ENCODE assay signal across 18 cellular contexts in genomic region chr2:224749136-224749535, GRCh38. TPM values are rescaled to one million over a fixed set of nuclear protein-coding genes. Genes with fewer than 3 reads are reported as not detected.
A peak's percentile ranks its signal among the peaks of the same experiment; 100 is the strongest.
DNase-seq lines count a peak whose midpoint lies in the region; TF ChIP-seq lines count a peak whose summit lies in the region.
"Had no signal": no experiment of that assay in that cellular context is flagged by ENCODE, and none has a peak within 500 bp of the region (broad histone marks: within the 10 kb centered on the region; RNA-seq: fewer than 3 reads in every experiment).

No MANE protein-coding gene starts in this region.

- DNase-seq in BJ (ENCODE audit: low read depth) (no peak), cardiac fibroblast (ENCODE audit: low read depth in 2 of 2) (peak in 1 of 2 donors; percentile 34), mucosa of gallbladder (ENCODE audit: low spot score) (no peak), NOMO-1 treated with dmso at 0.1 percent for 144 hours (lab: John Stamatoyannopoulos, UW; ENCODE audit: unreplicated experiment) (no peak), RPMI8226 (no peak), SW 1271 (lab: John Stamatoyannopoulos, UW) (no peak)
- DNase-seq: activated CD8-positive, alpha-beta T cell treated with anti-CD3 and anti-CD28 coated beads, Interleukin-2, amount 10 ng/mL, durations not matched to agents 7 days and 5 days; activated effector memory CD4-positive, alpha-beta T cell treated with Interleukin-2 at 50 U/mL for 16 hours; CD4-positive, alpha-beta T cell; effector CD4-positive, alpha-beta T cell; GOT3; naive thymus-derived CD8-positive, alpha-beta T cell; NCI-H345; sigmoid colon had no signal

- no peaks in the 10 kb centered on the region; the same call in none of the 2 replicates for H3K27me3 ChIP-seq in BJ (ENCODE audit: control insufficient read depth, insufficient read depth, low read length)
- no peaks in the 10 kb centered on the region for H3K27me3 ChIP-seq in liver (ENCODE audit: control insufficient read depth in 4 of 4, insufficient read depth in 4 of 4, low read length in 3 of 4)
- H3K27me3 ChIP-seq: sigmoid colon had no signal

- no peak overlapping the region for H3K9ac ChIP-seq in liver (ENCODE audit: low read depth in 1 of 2, low read length in 2 of 2)

- H3K4me1 ChIP-seq in liver (ENCODE audit: control insufficient read depth in 4 of 4, insufficient read depth in 4 of 4, low read length in 3 of 4): no peaks in the 10 kb centered on the region
- H3K4me1 ChIP-seq: sigmoid colon had no signal

- CTCF ChIA-PET in BJ (lab: Yijun Ruan, JAX): interaction anchor here (0.6 kb wide), 2 partner anchors 28 to 993 kb away, joined by 3 read pairs; no protein-coding TSS in a partner anchor

- no peak overlapping the region for H3K27ac ChIP-seq in liver (ENCODE audit: low read depth in 1 of 2, low read length in 2 of 2)
- H3K27ac ChIP-seq: sigmoid colon had no signal

- H3K36me3 ChIP-seq in BJ (ENCODE audit: control insufficient read depth, insufficient read depth, low read length) (no peaks in the 10 kb centered on the region), liver (ENCODE audit: control insufficient read depth in 4 of 4, insufficient read depth in 3 of 4, low read depth in 1 of 4, low read length in 3 of 4) (no peaks in the 10 kb centered on the region)
- H3K36me3 ChIP-seq: sigmoid colon had no signal

- peak; percentile 27; the same call in 1 of the 2 replicates for TF ChIP-seq CTCF in BJ (IDR thresholded peaks at IDR 0.05; ENCODE audit: insufficient read depth, low read depth, low read length)
- peak; percentile 21 for TF ChIP-seq CTCF in cardiac fibroblast (IDR thresholded peaks at IDR 0.05; ENCODE audit: low read depth, low read length)
- TF ChIP-seq CTCF in liver (IDR thresholded peaks at IDR 0.05; ENCODE audit: low read depth, low read length, missing input control): peak; percentile 29

- TF ChIP-seq EP300 in Ishikawa (IDR thresholded peaks at IDR 0.05; ENCODE audit: borderline replicate concordance): no peak

- POLR2A ChIA-PET in BJ (lab: Charles Lee): no interaction called here

- H3K9me3 ChIP-seq in liver (ENCODE audit: control insufficient read depth in 4 of 4, low read length in 3 of 4): no peaks in the 10 kb centered on the region
- H3K9me3 ChIP-seq: sigmoid colon had no signal

- H3K4me3 ChIP-seq in BJ (ENCODE audit: low read depth, low read length): no peak overlapping the region
- H3K4me3 ChIP-seq in cardiac fibroblast (replicated peaks in 1 of 2; ENCODE audit: low read depth in 2 of 2, low read length in 2 of 2): no peak overlapping the region
- H3K4me3 ChIP-seq in liver (ENCODE audit: low read depth in 1 of 3, low read length in 3 of 3): no peak overlapping the region
- H3K4me3 ChIP-seq: sigmoid colon had no signal

- 0 out of 2 replicates have a peak, but pooled peaks have one; percentile 8 for TF ChIP-seq RAD21 in Ishikawa (IDR thresholded peaks at IDR 0.05; ENCODE audit: low read depth)
- peak; percentile 63 to 73 for TF ChIP-seq RAD21 in liver (IDR thresholded peaks at IDR 0.05)

- 42% methylated on average over 1 of the region's 1 CpG for WGBS in liver

TF ChIP-seq in Ishikawa, 13 proteins besides CTCF, POLR2A, EP300 and RAD21 (continues in another document):
- TF ChIP-seq, protein P1, sequence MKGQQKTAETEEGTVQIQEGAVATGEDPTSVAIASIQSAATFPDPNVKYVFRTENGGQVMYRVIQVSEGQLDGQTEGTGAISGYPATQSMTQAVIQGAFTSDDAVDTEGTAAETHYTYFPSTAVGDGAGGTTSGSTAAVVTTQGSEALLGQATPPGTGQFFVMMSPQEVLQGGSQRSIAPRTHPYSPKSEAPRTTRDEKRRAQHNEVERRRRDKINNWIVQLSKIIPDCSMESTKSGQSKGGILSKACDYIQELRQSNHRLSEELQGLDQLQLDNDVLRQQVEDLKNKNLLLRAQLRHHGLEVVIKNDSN (IDR thresholded peaks at IDR 0.05): no peak
- TF ChIP-seq REST (IDR thresholded peaks at IDR 0.05; ENCODE audit: low read depth) (no peak), NFIC (IDR thresholded peaks at IDR 0.05) (no peak), FOXM1 (IDR thresholded peaks at IDR 0.05; ENCODE audit: borderline replicate concordance, low read depth) (no peak), CREB1 (IDR thresholded peaks at IDR 0.05; ENCODE audit: low read depth) (no peak), EGR1 (IDR thresholded peaks at IDR 0.05) (no peak), ZBTB7A (IDR thresholded peaks at IDR 0.05; ENCODE audit: low read depth) (no peak), YY1 (IDR thresholded peaks at IDR 0.05; ENCODE audit: low read depth) (no peak), TEAD4 (IDR thresholded peaks at IDR 0.05) (no peak)
- TF ChIP-seq, protein P2, sequence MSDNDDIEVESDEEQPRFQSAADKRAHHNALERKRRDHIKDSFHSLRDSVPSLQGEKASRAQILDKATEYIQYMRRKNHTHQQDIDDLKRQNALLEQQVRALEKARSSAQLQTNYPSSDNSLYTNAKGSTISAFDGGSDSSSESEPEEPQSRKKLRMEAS (IDR thresholded peaks at IDR 0.05): no peak

TF ChIP-seq in liver, 16 proteins besides CTCF, POLR2A, EP300 and RAD21:
- no peak for TF ChIP-seq REST (IDR thresholded peaks at IDR 0.05)
- TF ChIP-seq, protein P2 (IDR thresholded peaks at IDR 0.05): no peak
- TF ChIP-seq, protein P3, sequence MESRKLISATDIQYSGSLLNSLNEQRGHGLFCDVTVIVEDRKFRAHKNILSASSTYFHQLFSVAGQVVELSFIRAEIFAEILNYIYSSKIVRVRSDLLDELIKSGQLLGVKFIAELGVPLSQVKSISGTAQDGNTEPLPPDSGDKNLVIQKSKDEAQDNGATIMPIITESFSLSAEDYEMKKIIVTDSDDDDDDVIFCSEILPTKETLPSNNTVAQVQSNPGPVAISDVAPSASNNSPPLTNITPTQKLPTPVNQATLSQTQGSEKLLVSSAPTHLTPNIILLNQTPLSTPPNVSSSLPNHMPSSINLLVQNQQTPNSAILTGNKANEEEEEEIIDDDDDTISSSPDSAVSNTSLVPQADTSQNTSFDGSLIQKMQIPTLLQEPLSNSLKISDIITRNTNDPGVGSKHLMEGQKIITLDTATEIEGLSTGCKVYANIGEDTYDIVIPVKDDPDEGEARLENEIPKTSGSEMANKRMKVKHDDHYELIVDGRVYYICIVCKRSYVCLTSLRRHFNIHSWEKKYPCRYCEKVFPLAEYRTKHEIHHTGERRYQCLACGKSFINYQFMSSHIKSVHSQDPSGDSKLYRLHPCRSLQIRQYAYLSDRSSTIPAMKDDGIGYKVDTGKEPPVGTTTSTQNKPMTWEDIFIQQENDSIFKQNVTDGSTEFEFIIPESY (IDR thresholded peaks at IDR 0.05): no peak
- TF ChIP-seq FOXA2 (IDR thresholded peaks at IDR 0.05): no peak
- no peak for TF ChIP-seq HNF4A (conservative IDR thresholded peaks at IDR 0.05)
- no peak for TF ChIP-seq YY1 (IDR thresholded peaks at IDR 0.05)
- no peak for TF ChIP-seq EGR1 (IDR thresholded peaks at IDR 0.05; ENCODE audit: low read depth in 2 of 2)
- TF ChIP-seq, protein P4, sequence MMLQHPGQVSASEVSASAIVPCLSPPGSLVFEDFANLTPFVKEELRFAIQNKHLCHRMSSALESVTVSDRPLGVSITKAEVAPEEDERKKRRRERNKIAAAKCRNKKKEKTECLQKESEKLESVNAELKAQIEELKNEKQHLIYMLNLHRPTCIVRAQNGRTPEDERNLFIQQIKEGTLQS (IDR thresholded peaks at IDR 0.05): no peak
- no peak for TF ChIP-seq HNF4G (IDR thresholded peaks at IDR 0.05)
- no peak for TF ChIP-seq RXRA (IDR thresholded peaks at IDR 0.05)
- TF ChIP-seq SP1 (IDR thresholded peaks at IDR 0.05): no peak
- no peak for TF ChIP-seq FOXA1 (IDR thresholded peaks at IDR 0.05)
- TF ChIP-seq TAF1 (conservative IDR thresholded peaks at IDR 0.05): no peak
- TF ChIP-seq GABPA (IDR thresholded peaks at IDR 0.05 in 1 of 2, conservative IDR thresholded peaks at IDR 0.05 in 1 of 2): no peak
- TF ChIP-seq JUND (IDR thresholded peaks at IDR 0.05): no peak
- TF ChIP-seq NR2F2 (IDR thresholded peaks at IDR 0.05): no peak
TF ChIP-seq in liver: peak in this region for 0.

RNA-seq across cellular contexts. Expression of gene CCDC195, which starts 33.0 kb away (rescaled TPM):
- polyA plus RNA-seq in BJ (2011; rRNA removed): not detected in 2 replicates
- polyA minus RNA-seq in BJ (2011; rRNA and poly(A)+ RNA removed): not detected in 2 replicates
- total RNA-seq in liver: not detected
- polyA plus RNA-seq in liver: not detected
- not detected for total RNA-seq in mucosa of gallbladder
- total RNA-seq: activated CD8-positive, alpha-beta T cell treated with anti-CD3 and anti-CD28 coated beads, Interleukin-2, amount 10 ng/mL, durations not matched to agents 7 days and 5 days; astrocyte; CD4-positive, alpha-beta T cell; naive thymus-derived CD8-positive, alpha-beta T cell; RPMI7951; sigmoid colon had no signal
- polyA plus RNA-seq: naive thymus-derived CD8-positive, alpha-beta T cell; sigmoid colon had no signal
